In the genomic region with DNA sequence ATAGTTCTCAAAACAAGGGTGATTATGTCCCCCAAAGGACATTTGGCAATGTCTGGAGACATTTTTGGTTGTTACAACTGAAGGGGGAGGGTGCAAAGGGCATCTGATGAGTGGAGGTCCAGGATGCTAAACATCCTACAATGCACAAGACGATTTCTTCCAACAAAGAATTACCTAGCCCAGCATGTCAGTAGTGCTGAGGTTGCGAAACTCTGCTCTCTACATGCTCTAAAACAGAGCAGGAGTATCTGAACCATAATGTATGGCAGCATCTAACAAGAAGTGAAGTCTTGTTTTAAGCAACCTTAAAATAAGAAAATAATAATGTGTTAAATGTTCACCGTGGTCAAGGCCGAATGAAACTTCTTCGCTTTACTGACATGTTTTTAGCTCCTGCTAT, we compare ENCODE assay signal across 14 cellular contexts. TPM values are rescaled to one million over a fixed set of nuclear protein-coding genes. Genes with fewer than 3 reads are reported as not detected.
A peak's percentile ranks its signal among the peaks of the same experiment; 100 is the strongest.
DNase-seq lines count a peak whose midpoint lies in the region; ATAC-seq, FAIRE-seq and TF ChIP-seq lines count a peak whose summit lies in the region.
"Had no signal": no experiment of that assay in that cellular context is flagged by ENCODE, and none has a peak within 500 bp of the region (broad histone marks: within the 10 kb centered on the region; RNA-seq: fewer than 3 reads in every experiment).

No MANE protein-coding gene starts in this region.

- TF ChIP-seq CTCF in A549 (IDR thresholded peaks at IDR 0.05) (no peak), pancreas (IDR thresholded peaks at IDR 0.05) (no peak)
- no peak for TF ChIP-seq CTCF in CD4-positive, alpha-beta T cell (IDR thresholded peaks at IDR 0.05)
- TF ChIP-seq CTCF in activated CD8-positive, alpha-beta T cell treated with anti-CD3 and anti-CD28 coated beads for 36 hours (IDR thresholded peaks at IDR 0.05), result no peak

- H3K9ac ChIP-seq in iPS-18a (ENCODE audit: low read length), result peak overlapping the region; percentile 16

- H3K4me1 ChIP-seq in A549 (no peaks in the 10 kb centered on the region), iPS-18a (ENCODE audit: control insufficient read depth, low read depth, low read length) (peaks cover 21% of the 10 kb centered on the region), HAP-1 (peaks cover under 1% of the 10 kb centered on the region; the same call in 1 of the 2 replicates), pancreas (no peaks in the 10 kb centered on the region)

- no peak for TF ChIP-seq RAD21 in A549 (conservative IDR thresholded peaks at IDR 0.05 in 1 of 2, IDR thresholded peaks at IDR 0.05 in 1 of 2)

- DNase-seq in A549 (ENCODE audit: low read depth in 1 of 2, low spot score in 1 of 2) (no peak), HAP-1 (ENCODE audit: low spot score in 2 of 2) (no peak), pancreas (no peak), D341Med (ENCODE audit: low spot score) (no peak)
- no peak for DNase-seq in CD4-positive, alpha-beta T cell
- DNase-seq in activated CD8-positive, alpha-beta T cell treated with anti-CD3 and anti-CD28 coated beads for 36 hours, result no peak
- no peak for DNase-seq in activated effector memory CD4-positive, alpha-beta T cell treated with anti-CD3 and anti-CD28 coated beads, Interleukin-2, amount 50 U/mL, for 16 hours
- DNase-seq: activated CD4-positive, CD25-positive, alpha-beta regulatory T cell treated with anti-CD3 and anti-CD28 coated beads, Interleukin-2, amount 50 U/mL, for 72 hours; brain microvascular endothelial cell; stimulated activated CD4-positive, alpha-beta T cell treated with anti-CD3 and anti-CD28 coated beads, Interleukin-4, amount 100 ng/mL, for 24 hours had no signal

- peaks cover 39% of the 10 kb centered on the region for H3K4me1 Mint-ChIP-seq in CD4-positive, alpha-beta T cell (ENCODE audit: low read depth)
- peaks cover 32% of the 10 kb centered on the region for H3K4me1 Mint-ChIP-seq in activated CD8-positive, alpha-beta T cell treated with anti-CD3 and anti-CD28 coated beads for 36 hours (ENCODE audit: low read depth)

- peak overlapping the region; percentile 72 for H3K27ac Mint-ChIP-seq in CD4-positive, alpha-beta T cell
- peak overlapping the region; percentile 63 for H3K27ac Mint-ChIP-seq in activated CD8-positive, alpha-beta T cell treated with anti-CD3 and anti-CD28 coated beads for 36 hours

- H3K9me3 ChIP-seq in A549, result no peaks in the 10 kb centered on the region
- H3K9me3 ChIP-seq in CD4-positive, alpha-beta T cell (ENCODE audit: control insufficient read depth, low read length), result no peaks in the 10 kb centered on the region
- H3K9me3 ChIP-seq in iPS-18a (ENCODE audit: control insufficient read depth, low read depth, low read length), result no peaks in the 10 kb centered on the region
- H3K9me3 ChIP-seq in HAP-1, result no peaks in the 10 kb centered on the region
- H3K9me3 ChIP-seq in pancreas, result no peaks in the 10 kb centered on the region

- H3K27ac ChIP-seq in A549, result no peak overlapping the region
- H3K27ac ChIP-seq in CD4-positive, alpha-beta T cell (ENCODE audit: low read depth, low read length), result no peak overlapping the region
- no peak overlapping the region for H3K27ac ChIP-seq in iPS-18a (ENCODE audit: low read length)
- H3K27ac ChIP-seq in pancreas, result no peak overlapping the region
- H3K27ac ChIP-seq: brain microvascular endothelial cell had no signal

- CTCF ChIA-PET in A549 (lab: Yijun Ruan, JAX), result no interaction called here
- CTCF ChIA-PET in CD4-positive, alpha-beta T cell (lab: Charles Lee), result no interaction called here
- CTCF ChIA-PET in activated CD8-positive, alpha-beta T cell treated with anti-CD3 and anti-CD28 coated beads for 36 hours (lab: Charles Lee), result interaction anchor here (0.8 to 1.5 kb wide), 2 partner anchors 43 to 45 kb away, joined by 3 to 4 read pairs; no protein-coding TSS in a partner anchor

- 88% methylated on average over 5 of the region's 5 CpGs for WGBS in A549 (ENCODE audit: missing lambda C conversion rate)
- 90 to 93% methylated on average over 5 of the region's 5 CpGs for WGBS in pancreas, 2 donors

- peaks cover 42% of the 10 kb centered on the region for H3K36me3 Mint-ChIP-seq in CD4-positive, alpha-beta T cell (ENCODE audit: low read depth)
- peaks cover 37% of the 10 kb centered on the region for H3K36me3 Mint-ChIP-seq in activated CD8-positive, alpha-beta T cell treated with anti-CD3 and anti-CD28 coated beads for 36 hours (ENCODE audit: low read depth)

- no peaks in the 10 kb centered on the region for H3K27me3 ChIP-seq in CD4-positive, alpha-beta T cell (ENCODE audit: control insufficient read depth, insufficient read depth, low read length)
- H3K27me3 ChIP-seq in iPS-18a (ENCODE audit: control insufficient read depth, insufficient read depth, low read length), result peaks cover 4% of the 10 kb centered on the region
- H3K27me3 ChIP-seq in HAP-1 (ENCODE audit: low read depth), result no peaks in the 10 kb centered on the region
- H3K27me3 ChIP-seq in pancreas, result no peaks in the 10 kb centered on the region
- H3K27me3 ChIP-seq: brain microvascular endothelial cell had no signal

- in situ Hi-C loops in HAP-1 (cut with MboI; ENCODE audit: low sequenced_read_pairs), result no loop called here

- no peak overlapping the region for H3K4me2 ChIP-seq in A549

- H3K36me3 ChIP-seq in iPS-18a (ENCODE audit: control insufficient read depth, low read depth, low read length) (peaks cover 13% of the 10 kb centered on the region), HAP-1 (replicated peaks) (peaks cover 37% of the 10 kb centered on the region), pancreas (peaks cover 0 to 7% (median 0%) of the 10 kb centered on the region in 3 donors)

- intact Hi-C loops in CD4-positive, alpha-beta T cell (cut with DNase I, micrococcal nuclease), result loop anchor here (10.0 kb wide), 2 partner anchors 127 to 817 kb away; a partner anchor contains a TSS
- intact Hi-C loops in activated CD8-positive, alpha-beta T cell treated with anti-CD3 and anti-CD28 coated beads for 36 hours (cut with micrococcal nuclease), result no loop called here
- intact Hi-C loops in pancreas (cut with DNase I), result no loop called here

- H3K9me3 Mint-ChIP-seq in CD4-positive, alpha-beta T cell, result no peaks in the 10 kb centered on the region
- H3K9me3 Mint-ChIP-seq in activated CD8-positive, alpha-beta T cell treated with anti-CD3 and anti-CD28 coated beads for 36 hours, result no peaks in the 10 kb centered on the region
- H3K9me3 Mint-ChIP-seq: activated T-helper 1 cell treated with anti-CD3 and anti-CD28 coated beads, Interleukin-12 subunit alpha, Interleukin-12 subunit beta, Interleukin-2, Interleukin-4 antibody, amounts not matched to agents 30 ng/mL and 10 ng/mL and 1 ng/mL, durations not matched to agents 14 hours and 24 hours and 36 hours; IgD-negative memory B cell had no signal

- no peak for TF ChIP-seq EP300 in A549 (IDR thresholded peaks at IDR 0.05)

- FAIRE-seq in A549 (lab: Jason Lieb, UNC) (no peak), pancreas (lab: Jason Lieb, UNC) (no peak)
- FAIRE-seq: GM19239 had no signal

- H3K4me3 ChIP-seq in A549 (no peak overlapping the region), iPS-18a (ENCODE audit: low read length) (no peak overlapping the region), HAP-1 (no peak overlapping the region), pancreas (no peak overlapping the region)

- ATAC-seq in A549 (no peak), pancreas (no peak)
- ATAC-seq in CD4-positive, alpha-beta T cell (ENCODE audit: poor library complexity), result no peak
- ATAC-seq in activated CD8-positive, alpha-beta T cell treated with anti-CD3 and anti-CD28 coated beads for 36 hours, result no peak

- no peak for TF ChIP-seq POLR2A in A549 (IDR thresholded peaks at IDR 0.05; ENCODE audit: low read length)

- POLR2A ChIA-PET in A549 (lab: Yijun Ruan, JAX), result no interaction called here
- POLR2A ChIA-PET in CD4-positive, alpha-beta T cell (lab: Charles Lee), result no interaction called here
- POLR2A ChIA-PET in activated CD8-positive, alpha-beta T cell treated with anti-CD3 and anti-CD28 coated beads for 36 hours (lab: Charles Lee), result no interaction called here

- H3K27me3 Mint-ChIP-seq in CD4-positive, alpha-beta T cell, result no peaks in the 10 kb centered on the region
- H3K27me3 Mint-ChIP-seq in activated CD8-positive, alpha-beta T cell treated with anti-CD3 and anti-CD28 coated beads for 36 hours, result no peaks in the 10 kb centered on the region
- H3K27me3 Mint-ChIP-seq: IgD-negative memory B cell had no signal

- no peak overlapping the region for H3K4me3 Mint-ChIP-seq in CD4-positive, alpha-beta T cell
- no peak overlapping the region for H3K4me3 Mint-ChIP-seq in activated CD8-positive, alpha-beta T cell treated with anti-CD3 and anti-CD28 coated beads for 36 hours
- H3K4me3 Mint-ChIP-seq: IgD-negative memory B cell had no signal

TF ChIP-seq in A549, 52 proteins besides CTCF, POLR2A, EP300 and RAD21 (continues in another document):
- TF ChIP-seq TFCP2L1 (CRISPR knock-in tag; IDR thresholded peaks at IDR 0.05), result no peak
- TF ChIP-seq CBX2 (IDR thresholded peaks at IDR 0.05; ENCODE audit: borderline replicate concordance, low read depth), result no peak
- TF ChIP-seq, protein P1, sequence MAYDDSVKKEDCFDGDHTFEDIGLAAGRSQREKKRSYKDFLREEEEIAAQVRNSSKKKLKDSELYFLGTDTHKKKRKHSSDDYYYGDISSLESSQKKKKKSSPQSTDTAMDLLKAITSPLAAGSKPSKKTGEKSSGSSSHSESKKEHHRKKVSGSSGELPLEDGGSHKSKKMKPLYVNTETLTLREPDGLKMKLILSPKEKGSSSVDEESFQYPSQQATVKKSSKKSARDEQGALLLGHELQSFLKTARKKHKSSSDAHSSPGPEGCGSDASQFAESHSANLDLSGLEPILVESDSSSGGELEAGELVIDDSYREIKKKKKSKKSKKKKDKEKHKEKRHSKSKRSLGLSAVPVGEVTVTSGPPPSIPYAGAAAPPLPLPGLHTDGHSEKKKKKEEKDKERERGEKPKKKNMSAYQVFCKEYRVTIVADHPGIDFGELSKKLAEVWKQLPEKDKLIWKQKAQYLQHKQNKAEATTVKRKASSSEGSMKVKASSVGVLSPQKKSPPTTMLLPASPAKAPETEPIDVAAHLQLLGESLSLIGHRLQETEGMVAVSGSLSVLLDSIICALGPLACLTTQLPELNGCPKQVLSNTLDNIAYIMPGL (CRISPR knock-in tag; IDR thresholded peaks at IDR 0.05; ENCODE audit: borderline replicate concordance), result no peak
- TF ChIP-seq MAFK (IDR thresholded peaks at IDR 0.05; ENCODE audit: partially characterized antibody), result peak; percentile 66
- no peak for TF ChIP-seq GATA3 (IDR thresholded peaks at IDR 0.05; ENCODE audit: borderline replicate concordance)
- TF ChIP-seq CBX8 (IDR thresholded peaks at IDR 0.05), result no peak

RNA-seq across cellular contexts. Expression of a gene that starts 7.0 kb away (rescaled TPM):
- polyA plus RNA-seq in A549 (2011; rRNA removed), result 39.6 and 42.4 TPM in 2 replicates
- 15.6 and 20.2 TPM in 2 replicates for polyA plus RNA-seq in A549 (2012; cell fraction: cytosol; rRNA removed)
- polyA plus RNA-seq in A549 (2012; cell fraction: nucleus; rRNA removed), result 14.1 and 20.9 TPM in 2 replicates
- 58.2 to 60.5 TPM (median 59.8 TPM) in 3 replicates for polyA plus RNA-seq in A549 (2017; fragmentation: RNase III; extraction: RNeasy Plus Mini Kit Qiagen cat#74134 plus additional on column Dnase treatment)
- polyA minus RNA-seq in A549 (2011; rRNA and poly(A)+ RNA removed), result 22.8 and 27.6 TPM in 2 replicates
- 10 to 100 TPM; 21.0 to 22.3 TPM for total RNA-seq in CD4-positive, alpha-beta T cell
- 10 to 100 TPM; 16.0 to 18.3 TPM for total RNA-seq in activated CD8-positive, alpha-beta T cell treated with anti-CD3 and anti-CD28 coated beads for 36 hours
- 10 to 100 TPM; 21.5 to 29.1 (median 22.6) TPM for total RNA-seq in pancreas
- 10 to 100 TPM; 22.3 to 37.8 TPM for polyA plus RNA-seq in pancreas

Comparison
In these comparisons a context has a peak if more than half of its experiments do, and no peak if none do; other contexts are left out.
1. intact Hi-C loops: an anchor here in CD4-positive, alpha-beta T cell (10.0 kb wide); none called in activated CD8-positive, alpha-beta T cell treated with anti-CD3 and anti-CD28 coated beads for 36 hours and pancreas.